31 cellular contexts compared by ENCODE assay signal in genomic region chr12:104046306-104046705, GRCh38. TPM values are rescaled to one million over a fixed set of nuclear protein-coding genes. Genes with fewer than 3 reads are reported as not detected.
"Had no signal": no experiment of that assay in that cellular context is flagged by ENCODE, and none has a peak within 500 bp of the region (broad histone marks: within the 10 kb centered on the region; RNA-seq: fewer than 3 reads in every experiment).

No MANE protein-coding gene starts in this region.

- DNase-seq: activated CD4-positive, alpha-beta memory T cell treated with anti-CD3 and anti-CD28 coated beads for 36 hours; activated CD4-positive, alpha-beta T cell treated with anti-CD3 and anti-CD28 coated beads for 36 hours; activated CD4-positive, alpha-beta T cell treated with anti-CD3 and anti-CD28 coated beads, Interleukin-2, amount 10 ng/mL, durations not matched to agents 24 days and 14 days; activated CD4-positive, CD25-positive, alpha-beta regulatory T cell; activated CD4-positive, CD25-positive, alpha-beta regulatory T cell treated with anti-CD3 and anti-CD28 coated beads, Interleukin-2, amount 50 U/mL, for 72 hours; activated CD8-positive, alpha-beta memory T cell treated with anti-CD3 and anti-CD28 coated beads, Interleukin-2, amount 10 ng/mL, durations not matched to agents 7 days and 5 days; activated CD8-positive, alpha-beta memory T cell treated with anti-CD3 and anti-CD28 coated beads, Interleukin-2, amount 50 U/mL, for 4 hours; activated CD8-positive, alpha-beta T cell treated with anti-CD3 and anti-CD28 coated beads, Interleukin-2, amount 10 ng/mL, durations not matched to agents 7 days and 5 days; activated effector memory CD4-positive, alpha-beta T cell treated with anti-CD3 and anti-CD28 coated beads, Interleukin-2, amount 50 U/mL, for 16 hours; activated naive CD4-positive, alpha-beta T cell treated with anti-CD3 and anti-CD28 coated beads for 36 hours; activated naive CD8-positive, alpha-beta T cell treated with anti-CD3 and anti-CD28 coated beads for 36 hours; activated naive CD8-positive, alpha-beta T cell treated with anti-CD3 and anti-CD28 coated beads, Interleukin-2, amount 50 U/mL, for 24 hours; activated T-cell treated with anti-CD3 and anti-CD28 coated beads, Interleukin-2, amount 50 U/mL, for 1 hour; activated T-cell treated with anti-CD3 and anti-CD28 coated beads, Interleukin-2, amount 50 U/mL, for 48 hours; adrenal gland; amygdala; aorta; dorsolateral prefrontal cortex; effector memory CD4-positive, alpha-beta T cell; endodermal cell; foreskin fibroblast; T-helper 2 cell had no signal

- H3K9me3 ChIP-seq: adrenal gland, breast epithelium had no signal

- H3K27ac Mint-ChIP-seq: activated CD4-positive, alpha-beta memory T cell treated with anti-CD3 and anti-CD28 coated beads for 36 hours; activated CD4-positive, alpha-beta T cell treated with anti-CD3 and anti-CD28 coated beads for 36 hours; activated CD4-positive, alpha-beta T cell treated with anti-CD3 and anti-CD28 coated beads, Interleukin-2, amount 10 ng/mL, durations not matched to agents 24 days and 14 days; activated CD8-positive, alpha-beta memory T cell treated with anti-CD3 and anti-CD28 coated beads, Interleukin-2, amount 10 ng/mL, durations not matched to agents 7 days and 5 days; activated CD8-positive, alpha-beta T cell treated with anti-CD3 and anti-CD28 coated beads, Interleukin-2, amount 10 ng/mL, durations not matched to agents 7 days and 5 days; activated naive CD4-positive, alpha-beta T cell treated with anti-CD3 and anti-CD28 coated beads for 36 hours; activated naive CD4-positive, alpha-beta T cell treated with anti-CD3 and anti-CD28 coated beads, Interleukin-2, amount 50 U/mL, for 24 hours; activated naive CD8-positive, alpha-beta T cell treated with anti-CD3 and anti-CD28 coated beads for 36 hours; activated naive CD8-positive, alpha-beta T cell treated with anti-CD3 and anti-CD28 coated beads, Interleukin-2, amount 50 U/mL, for 24 hours; activated T-helper 1 cell treated with anti-CD3 and anti-CD28 coated beads, Interleukin-12 subunit alpha, Interleukin-12 subunit beta, Interleukin-2, Interleukin-4 antibody, amounts not matched to agents 30 ng/mL and 10 ng/mL and 1 ng/mL, durations not matched to agents 14 hours and 24 hours and 36 hours; activated T-helper 2 cell treated with anti-CD3 and anti-CD28 coated beads, Interferon-gamma antibody, Interleukin-2, Interleukin-4, amounts not matched to agents 10 μg/mL and 5 μg/mL and 100 μg/mL, durations not matched to agents 14 hours and 24 hours and 36 hours; dendritic cell treated with granulocyte-macrophage colony-stimulating factor and Interleukin-4, amounts not matched to agents 40 ng/mL and 50 ng/mL, for 4 days; endodermal cell had no signal

- H3K4me3 ChIP-seq: adrenal gland, breast epithelium, cardiac muscle cell, coronary artery, dorsolateral prefrontal cortex had no signal

- H3K36me3 Mint-ChIP-seq: activated CD4-positive, alpha-beta memory T cell treated with anti-CD3 and anti-CD28 coated beads for 36 hours; activated CD8-positive, alpha-beta memory T cell treated with anti-CD3 and anti-CD28 coated beads, Interleukin-2, amount 10 ng/mL, durations not matched to agents 7 days and 5 days; activated naive CD4-positive, alpha-beta T cell treated with anti-CD3 and anti-CD28 coated beads, Interleukin-2, amount 50 U/mL, for 24 hours; activated naive CD8-positive, alpha-beta T cell treated with anti-CD3 and anti-CD28 coated beads for 36 hours had no signal

- H3K4me3 Mint-ChIP-seq: activated CD4-positive, alpha-beta memory T cell treated with anti-CD3 and anti-CD28 coated beads for 36 hours; activated CD4-positive, alpha-beta T cell treated with anti-CD3 and anti-CD28 coated beads for 36 hours; activated CD4-positive, alpha-beta T cell treated with anti-CD3 and anti-CD28 coated beads, Interleukin-2, amount 10 ng/mL, durations not matched to agents 24 days and 14 days; activated CD8-positive, alpha-beta memory T cell treated with anti-CD3 and anti-CD28 coated beads, Interleukin-2, amount 10 ng/mL, durations not matched to agents 7 days and 5 days; activated CD8-positive, alpha-beta T cell treated with anti-CD3 and anti-CD28 coated beads, Interleukin-2, amount 10 ng/mL, durations not matched to agents 7 days and 5 days; activated naive CD4-positive, alpha-beta T cell treated with anti-CD3 and anti-CD28 coated beads for 36 hours; activated naive CD4-positive, alpha-beta T cell treated with anti-CD3 and anti-CD28 coated beads, Interleukin-2, amount 50 U/mL, for 24 hours; activated naive CD8-positive, alpha-beta T cell treated with anti-CD3 and anti-CD28 coated beads for 36 hours; activated naive CD8-positive, alpha-beta T cell treated with anti-CD3 and anti-CD28 coated beads, Interleukin-2, amount 50 U/mL, for 24 hours; activated T-helper 1 cell treated with anti-CD3 and anti-CD28 coated beads, Interleukin-12 subunit alpha, Interleukin-12 subunit beta, Interleukin-2, Interleukin-4 antibody, amounts not matched to agents 30 ng/mL and 10 ng/mL and 1 ng/mL, durations not matched to agents 14 hours and 24 hours and 36 hours; central memory CD8-positive, alpha-beta T cell; dendritic cell treated with granulocyte-macrophage colony-stimulating factor and Interleukin-4, amounts not matched to agents 40 ng/mL and 50 ng/mL, for 4 days; endodermal cell had no signal

- H3K27ac ChIP-seq: adrenal gland, breast epithelium, cardiac muscle cell, dorsolateral prefrontal cortex had no signal

- H3K36me3 ChIP-seq: adrenal gland, breast epithelium, cardiac muscle cell had no signal

- H3K27me3 ChIP-seq: adrenal gland, breast epithelium, cardiac muscle cell had no signal

- ATAC-seq: activated CD4-positive, alpha-beta T cell treated with anti-CD3 and anti-CD28 coated beads for 36 hours; activated CD8-positive, alpha-beta memory T cell treated with anti-CD3 and anti-CD28 coated beads, Interleukin-2, amount 10 ng/mL, durations not matched to agents 7 days and 5 days; activated CD8-positive, alpha-beta T cell treated with anti-CD3 and anti-CD28 coated beads, Interleukin-2, amount 10 ng/mL, durations not matched to agents 7 days and 5 days; activated naive CD8-positive, alpha-beta T cell treated with anti-CD3 and anti-CD28 coated beads, Interleukin-2, amount 50 U/mL, for 24 hours; esophagus mucosa had no signal

- H3K9me3 Mint-ChIP-seq: activated CD4-positive, alpha-beta memory T cell treated with anti-CD3 and anti-CD28 coated beads for 36 hours; activated naive CD4-positive, alpha-beta T cell treated with anti-CD3 and anti-CD28 coated beads for 36 hours; activated naive CD4-positive, alpha-beta T cell treated with anti-CD3 and anti-CD28 coated beads, Interleukin-2, amount 50 U/mL, for 24 hours; activated naive CD8-positive, alpha-beta T cell treated with anti-CD3 and anti-CD28 coated beads for 36 hours; activated naive CD8-positive, alpha-beta T cell treated with anti-CD3 and anti-CD28 coated beads, Interleukin-2, amount 50 U/mL, for 24 hours; activated T-helper 1 cell treated with anti-CD3 and anti-CD28 coated beads, Interleukin-12 subunit alpha, Interleukin-12 subunit beta, Interleukin-2, Interleukin-4 antibody, amounts not matched to agents 30 ng/mL and 10 ng/mL and 1 ng/mL, durations not matched to agents 14 hours and 24 hours and 36 hours; activated T-helper 2 cell treated with anti-CD3 and anti-CD28 coated beads, Interferon-gamma antibody, Interleukin-2, Interleukin-4, amounts not matched to agents 10 μg/mL and 5 μg/mL and 100 μg/mL, durations not matched to agents 14 hours and 24 hours and 36 hours; central memory CD8-positive, alpha-beta T cell; dendritic cell treated with granulocyte-macrophage colony-stimulating factor and Interleukin-4, amounts not matched to agents 40 ng/mL and 50 ng/mL, for 4 days; endodermal cell had no signal

RNA-seq across cellular contexts. Expression of gene GLT8D2, which starts 3.7 kb away (rescaled TPM):
- total RNA-seq: activated CD4-positive, alpha-beta memory T cell treated with anti-CD3 and anti-CD28 coated beads for 36 hours; activated CD4-positive, alpha-beta T cell treated with anti-CD3 and anti-CD28 coated beads, Interleukin-2, amount 10 ng/mL, durations not matched to agents 24 days and 14 days; activated CD8-positive, alpha-beta T cell treated with anti-CD3 and anti-CD28 coated beads, Interleukin-2, amount 10 ng/mL, durations not matched to agents 7 days and 5 days; activated naive CD4-positive, alpha-beta T cell treated with anti-CD3 and anti-CD28 coated beads for 36 hours had no signal
